ENCODE assay signal across 9 cellular contexts in the genomic region with DNA sequence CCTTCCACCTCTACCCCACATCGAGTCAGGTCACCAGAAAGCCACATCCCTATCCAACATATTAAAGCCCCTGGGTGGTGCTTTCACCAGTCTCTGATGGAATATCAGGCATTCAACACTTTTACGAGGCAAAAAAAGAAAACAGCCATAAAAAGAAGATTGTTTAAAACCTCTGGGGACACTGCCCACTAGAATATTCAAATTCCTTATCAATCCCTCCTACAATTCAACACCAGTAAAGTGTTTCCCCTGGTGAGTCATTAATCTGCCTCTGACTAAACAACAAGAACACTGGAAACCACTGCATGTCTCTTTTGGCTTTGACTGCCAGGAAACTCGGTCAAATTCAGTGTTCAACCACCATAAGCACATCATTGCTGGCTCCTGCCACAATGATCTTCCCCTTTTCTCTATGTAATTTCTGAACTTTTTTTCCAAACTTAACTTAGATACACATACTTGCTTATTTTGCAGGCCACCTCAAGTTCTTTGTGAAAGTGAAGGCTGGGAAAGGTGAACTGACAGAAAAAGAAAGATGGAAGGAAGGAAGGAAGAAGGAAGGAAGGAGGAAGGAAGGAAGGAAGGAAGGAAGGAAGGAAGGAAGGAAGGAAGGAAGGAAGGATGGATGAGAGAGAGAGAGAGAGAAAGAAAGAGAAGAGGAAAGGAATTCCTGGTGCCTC.
DNase-seq lines count a peak whose midpoint lies in the region; ATAC-seq, FAIRE-seq and TF ChIP-seq lines count a peak whose summit lies in the region.
"Had no signal": no experiment of that assay in that cellular context is flagged by ENCODE, and none has a peak within 500 bp of the region (broad histone marks: within the 10 kb centered on the region; RNA-seq: fewer than 3 reads in every experiment).

No MANE protein-coding gene starts in this region.

- H3K36me3 ChIP-seq in uterus (no peaks in the 10 kb centered on the region), gastroesophageal sphincter (no peaks in the 10 kb centered on the region)
- H3K36me3 ChIP-seq: neutrophil had no signal

- TF ChIP-seq POLR2A in uterus (IDR thresholded peaks at IDR 0.05): no peak
- TF ChIP-seq POLR2A in gastroesophageal sphincter (IDR thresholded peaks at IDR 0.05): no peak

- FAIRE-seq in RCC 7860 (lab: Jason Lieb, UNC): peak; percentile 15

- H3K4me1 ChIP-seq in uterus: no peaks in the 10 kb centered on the region
- H3K4me1 ChIP-seq in gastroesophageal sphincter: no peaks in the 10 kb centered on the region

- no peak overlapping the region for H3K4me3 ChIP-seq in uterus
- H3K4me3 ChIP-seq in gastroesophageal sphincter: no peak overlapping the region

- no peaks in the 10 kb centered on the region for H3K27me3 ChIP-seq in uterus
- peaks cover 41% of the 10 kb centered on the region for H3K27me3 ChIP-seq in gastroesophageal sphincter

- POLR2A ChIA-PET in HEK293T (lab: Yijun Ruan, JAX): no interaction called here

- DNase-seq in GM13976 (ENCODE audit: low spot score) (peak; percentile 63), HEK293T (ENCODE audit: extremely low spot score) (no peak), RCC 7860 (ENCODE audit: low spot score) (peak; percentile 31), hepatic stellate cell (ENCODE audit: low spot score) (peak; percentile 37), HK-2 (ENCODE audit: unreplicated experiment) (no peak), uterus (no peak)

- intact Hi-C loops in uterus (cut with DNase I; ENCODE audit: low total_unique reads): no loop called here

- H3K9me3 ChIP-seq in uterus (no peaks in the 10 kb centered on the region), gastroesophageal sphincter (peaks cover 0 to 10% (median 0%) of the 10 kb centered on the region in 3 donors)
- H3K9me3 ChIP-seq: neutrophil had no signal

- 37 to 38% methylated on average over 3 of the region's 3 CpGs for WGBS in gastroesophageal sphincter (ENCODE audit: low coverage in 1 of 2), 2 donors

- CTCF ChIA-PET in HEK293T (lab: Yijun Ruan, JAX): no interaction called here

- no peak for TF ChIP-seq EP300 in gastroesophageal sphincter (IDR thresholded peaks at IDR 0.05)

- no peak overlapping the region for H3K27ac ChIP-seq in uterus
- no peak overlapping the region for H3K27ac ChIP-seq in gastroesophageal sphincter
- H3K27ac ChIP-seq: neutrophil had no signal

- no peak for TF ChIP-seq CTCF in GM13976 (IDR thresholded peaks at IDR 0.05; ENCODE audit: borderline replicate concordance, control extremely low read depth, extremely low read depth, insufficient read depth, missing control alignments)
- TF ChIP-seq CTCF in uterus (IDR thresholded peaks at IDR 0.05): no peak
- no peak for TF ChIP-seq CTCF in gastroesophageal sphincter (IDR thresholded peaks at IDR 0.05)

- ATAC-seq in HG03280 (IDR thresholded peaks at IDR 0.05; ENCODE audit: unreplicated experiment): no peak
- ATAC-seq in gastroesophageal sphincter: no peak

- in situ Hi-C loops in GM13976 (cut with MboI; ENCODE audit: low sequenced_read_pairs, unreplicated experiment): no loop called here

TF ChIP-seq in HEK293T, 16 proteins besides CTCF, POLR2A, EP300 and RAD21:
- TF ChIP-seq ARNT (IDR thresholded peaks at IDR 0.05) (no peak), SP1 (IDR thresholded peaks at IDR 0.05) (no peak), CTBP1 (IDR thresholded peaks at IDR 0.05; ENCODE audit: borderline replicate concordance) (peak; percentile 62), HDGF (IDR thresholded peaks at IDR 0.05; ENCODE audit: borderline replicate concordance) (no peak)

Comparison
In these comparisons a context has a peak if more than half of its experiments do, and no peak if none do; other contexts are left out.
1. DNase-seq: peak in GM13976 (single experiment), RCC 7860 (single experiment) and hepatic stellate cell (single experiment); none in HEK293T (single experiment), HK-2 (single experiment) and uterus (0 of 2).